In the genomic region with DNA sequence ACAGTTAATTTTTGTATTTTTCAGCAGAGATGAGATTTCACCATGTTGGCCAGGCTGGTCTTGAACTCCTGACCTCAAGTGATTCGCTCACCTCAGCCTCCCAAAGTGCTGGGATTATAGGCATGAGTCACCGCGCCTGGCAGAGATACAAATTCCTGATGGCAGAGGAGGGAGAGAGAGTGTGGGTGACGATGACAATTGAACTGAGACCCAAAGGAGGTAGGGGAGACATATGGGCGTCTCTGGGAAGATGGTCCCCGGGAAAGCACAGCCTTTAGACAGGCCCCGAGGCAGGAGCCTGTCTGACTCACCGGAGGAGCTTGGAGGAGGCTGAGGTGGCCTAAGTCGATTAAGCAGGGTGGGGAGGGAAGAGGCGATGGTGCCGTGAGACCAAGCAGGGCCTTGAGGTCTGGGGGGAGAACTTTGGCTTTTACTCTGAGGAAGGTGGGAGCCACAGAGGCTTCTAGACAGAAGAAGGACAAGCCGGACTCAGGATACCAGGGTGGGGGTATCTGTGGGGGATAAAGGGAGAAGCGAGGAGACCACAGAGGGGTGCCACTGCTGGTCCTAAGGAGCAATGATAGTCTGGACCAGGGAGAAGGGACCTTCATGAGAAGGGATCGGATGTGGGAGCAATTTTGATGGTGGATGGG, we compare ENCODE assay signal across 9 cellular contexts. TPM values are rescaled to one million over a fixed set of nuclear protein-coding genes. Genes with fewer than 3 reads are reported as not detected.
DNase-seq lines count a peak whose midpoint lies in the region; ATAC-seq and TF ChIP-seq lines count a peak whose summit lies in the region.
"Had no signal": no experiment of that assay in that cellular context is flagged by ENCODE, and none has a peak within 500 bp of the region (broad histone marks: within the 10 kb centered on the region; RNA-seq: fewer than 3 reads in every experiment).

No MANE protein-coding gene starts in this region.

- peaks cover 0 to 26% (median 14%) of the 10 kb centered on the region in 4 donors for H3K4me1 ChIP-seq in sigmoid colon

- TF ChIP-seq POLR2A in sigmoid colon (IDR thresholded peaks at IDR 0.05) = no peak

- TF ChIP-seq CTCF in activated B cell treated with CpG ODN at 0.5 μM for 24 hours (IDR thresholded peaks at IDR 0.05) (no peak), kidney epithelial cell (IDR thresholded peaks at IDR 0.05; ENCODE audit: insufficient read depth, low read length, poor library complexity, severe bottlenecking) (no peak), sigmoid colon (IDR thresholded peaks at IDR 0.05) (no peak)

- H3K36me3 Mint-ChIP-seq in activated B cell treated with CpG ODN at 0.5 μM for 24 hours (ENCODE audit: low read depth) = no peaks in the 10 kb centered on the region

- H3K4me3 ChIP-seq in kidney epithelial cell (ENCODE audit: low read depth, low read length) (no peak overlapping the region), sigmoid colon (no peak overlapping the region)

- peaks cover 3% of the 10 kb centered on the region for H3K27me3 ChIP-seq in kidney epithelial cell (ENCODE audit: control insufficient read depth, insufficient read depth, low read length)
- no peaks in the 10 kb centered on the region for H3K27me3 ChIP-seq in sigmoid colon
- H3K27me3 ChIP-seq: pancreas had no signal

- CTCF ChIA-PET in activated B cell treated with CpG ODN at 0.5 μM for 24 hours (lab: Charles Lee) = interaction anchor here (1.1 to 1.9 kb wide), 3 partner anchors 11 to 30 kb away, joined by 3 to 7 read pairs (median 4); no protein-coding TSS in a partner anchor

- no peak for TF ChIP-seq EP300 in sigmoid colon (IDR thresholded peaks at IDR 0.05)

- peaks cover 64% of the 10 kb centered on the region for H3K4me1 Mint-ChIP-seq in activated B cell treated with CpG ODN at 0.5 μM for 24 hours

- H3K27ac Mint-ChIP-seq in activated B cell treated with CpG ODN at 0.5 μM for 24 hours = peak overlapping the region; percentile 96

- peak overlapping the region in 2 of 4 donors; percentile 63 to 69 for H3K27ac ChIP-seq in sigmoid colon

- DNase-seq in left cardiac atrium (peak; percentile 36), cardiac septum (ENCODE audit: low spot score) (no peak), activated B cell treated with CpG ODN at 0.5 μM for 24 hours (no peak), kidney epithelial cell (ENCODE audit: low read depth) (peak; percentile 53), ureter (ENCODE audit: low spot score) (peak; percentile 65), D341Med (ENCODE audit: low spot score) (no peak), sigmoid colon (no peak)
- DNase-seq: pancreas had no signal

- H3K9me3 ChIP-seq in sigmoid colon = no peaks in the 10 kb centered on the region
- H3K9me3 ChIP-seq: pancreas had no signal

- no peaks in the 10 kb centered on the region for H3K9me3 Mint-ChIP-seq in activated B cell treated with CpG ODN at 0.5 μM for 24 hours

- intact Hi-C loops in left cardiac atrium (cut with DNase I) (no loop called here), cardiac septum (cut with DNase I) (no loop called here), activated B cell treated with CpG ODN at 0.5 μM for 24 hours (cut with micrococcal nuclease) (no loop called here), sigmoid colon (cut with DNase I) (no loop called here)

- 55 to 75% methylated on average over 14 of the region's 14 CpGs for WGBS in sigmoid colon, 2 donors

- H3K27me3 Mint-ChIP-seq in activated B cell treated with CpG ODN at 0.5 μM for 24 hours = no peaks in the 10 kb centered on the region

- H3K4me3 Mint-ChIP-seq in activated B cell treated with CpG ODN at 0.5 μM for 24 hours = no peak overlapping the region

- no peaks in the 10 kb centered on the region for H3K36me3 ChIP-seq in kidney epithelial cell (ENCODE audit: control insufficient read depth, insufficient read depth, low read length)
- no peaks in the 10 kb centered on the region for H3K36me3 ChIP-seq in sigmoid colon
- H3K36me3 ChIP-seq: pancreas had no signal

- POLR2A ChIA-PET in activated B cell treated with CpG ODN at 0.5 μM for 24 hours (lab: Charles Lee) = interaction anchor here (0.6 to 12.3 kb wide), 9 partner anchors 11 to 53 kb away, joined by 3 to 779 read pairs (median 18); a partner anchor contains a TSS

- ATAC-seq in left cardiac atrium (no peak), activated B cell treated with CpG ODN at 0.5 μM for 24 hours (ENCODE audit: low read depth) (no peak), GM18868 (IDR thresholded peaks at IDR 0.05; ENCODE audit: unreplicated experiment) (no peak)

RNA-seq across cellular contexts. Expression of a gene that starts 38.2 kb away (rescaled TPM):
- total RNA-seq in left cardiac atrium = 10 to 100 TPM; 14.8 to 21.6 TPM
- total RNA-seq in cardiac septum = 9.2 TPM
- total RNA-seq in activated B cell treated with CpG ODN at 0.5 μM for 24 hours = 147 and 168 TPM in 2 replicates
- 8.4 and 12.5 TPM in 2 replicates for total RNA-seq in kidney epithelial cell
- 32.9 TPM for total RNA-seq in ureter
- 10 to 100 TPM; 34.5 to 54.2 (median 37.0) TPM for total RNA-seq in sigmoid colon
- polyA plus RNA-seq in sigmoid colon = 10 to 100 TPM; 22.2 to 44.2 (median 36.5) TPM

RNA-seq across cellular contexts. Expression of a gene that starts 40.5 kb away (rescaled TPM):
- 1 to 10 TPM; 1.2 to 1.6 TPM for total RNA-seq in left cardiac atrium
- 0.35 TPM for total RNA-seq in cardiac septum
- total RNA-seq in activated B cell treated with CpG ODN at 0.5 μM for 24 hours = 19.9 and 20.9 TPM in 2 replicates
- 0.07 TPM in 1 of 2 replicates, not detected in the other for total RNA-seq in kidney epithelial cell
- total RNA-seq in ureter = 1.6 TPM
- 1 to 10 TPM in 2 of 4 donors, under 1 TPM in 1, not detected in 1; 0.99 to 2.2 (median 1.4) TPM for total RNA-seq in sigmoid colon
- polyA plus RNA-seq in sigmoid colon = 1 to 10 TPM; 1.8 to 6.0 (median 5.9) TPM

RNA-seq across cellular contexts. Expression of a gene that starts 51.4 kb away (rescaled TPM):
- 1 to 10 TPM; 5.5 to 7.9 TPM for total RNA-seq in left cardiac atrium
- total RNA-seq in cardiac septum = 5.2 TPM
- 44.3 and 48.6 TPM in 2 replicates for total RNA-seq in activated B cell treated with CpG ODN at 0.5 μM for 24 hours
- 4.6 and 4.8 TPM in 2 replicates for total RNA-seq in kidney epithelial cell
- 12.4 TPM for total RNA-seq in ureter
- 1 to 10 TPM; 2.6 to 6.9 (median 3.3) TPM for total RNA-seq in sigmoid colon
- polyA plus RNA-seq in sigmoid colon = 10 to 100 TPM in 1 of 3 donors, 1 to 10 TPM in 2; 4.2 to 16.3 (median 5.3) TPM

Comparison
In these comparisons a context has a peak if more than half of its experiments do, and no peak if none do; other contexts are left out.
1. DNase-seq: peak in left cardiac atrium (single experiment), kidney epithelial cell (single experiment) and ureter (single experiment); none in cardiac septum (single experiment), activated B cell treated with CpG ODN at 0.5 μM for 24 hours (single experiment), D341Med (single experiment) and sigmoid colon (single experiment).